1 cellular context compared by ENCODE assay signal in genomic region chr7:102916881-102917280, GRCh38.
TF ChIP-seq lines count a peak whose summit lies in the region.

No MANE protein-coding gene starts in this region.

TF ChIP-seq in WTC11, 78 proteins besides CTCF, POLR2A, EP300 and RAD21 (continued from another document):
- TF ChIP-seq ZNF281 (CRISPR knock-in tag; IDR thresholded peaks at IDR 0.05), result no peak
- TF ChIP-seq CREB1 (CRISPR knock-in tag; IDR thresholded peaks at IDR 0.05), result no peak
- TF ChIP-seq PRRX2 (CRISPR knock-in tag; IDR thresholded peaks at IDR 0.05), result no peak
- no peak for TF ChIP-seq SOX15 (CRISPR knock-in tag; IDR thresholded peaks at IDR 0.05)
- TF ChIP-seq ZNF121 (CRISPR knock-in tag; IDR thresholded peaks at IDR 0.05), result no peak
- TF ChIP-seq MYBL2 (CRISPR knock-in tag; IDR thresholded peaks at IDR 0.05), result no peak
- TF ChIP-seq TP53 (CRISPR knock-in tag; IDR thresholded peaks at IDR 0.05), result no peak
TF ChIP-seq in WTC11: peak in this region for 0.
